Comparison of ENCODE assay signal across 17 cellular contexts in genomic region chr5:67319935-67320725, GRCh38.
"Had no signal": no experiment of that assay in that cellular context is flagged by ENCODE, and none has a peak within 500 bp of the region (broad histone marks: within the 10 kb centered on the region; RNA-seq: fewer than 3 reads in every experiment).

No MANE protein-coding gene starts in this region.

- H3K27me3 ChIP-seq: gastroesophageal sphincter, heart right ventricle, tibial nerve, uterus had no signal

- H3K36me3 ChIP-seq: gastroesophageal sphincter, heart right ventricle, tibial nerve, uterus, WERI-Rb-1 had no signal

- ATAC-seq: activated T-helper 17 cell treated with anti-CD3 and anti-CD28 coated beads, Interleukin-2, amount 50 U/mL, for 72 hours; gastroesophageal sphincter; heart right ventricle; left lobe of liver; mucosa of descending colon; naive thymus-derived CD4-positive, alpha-beta T cell had no signal

- DNase-seq: activated CD4-positive, alpha-beta T cell treated with anti-CD3 and anti-CD28 coated beads, Interleukin-2, amount 50 U/mL, for 48 hours; activated naive CD4-positive, alpha-beta T cell treated with Interleukin-2 at 50 U/mL for 16 hours; central memory CD4-positive, alpha-beta T cell; heart right ventricle; mucosa of descending colon; naive thymus-derived CD4-positive, alpha-beta T cell; stimulated activated CD4-positive, alpha-beta T cell treated with anti-CD3 and anti-CD28 coated beads, Interleukin-2, amount 100 ng/mL, for 48 hours; stimulated activated naive CD4-positive, alpha-beta T cell; T-helper 1 cell; T1000; uterus; WERI-Rb-1 had no signal

- H3K4me3 ChIP-seq: coronary artery, gastroesophageal sphincter, heart right ventricle, mucosa of descending colon, tibial nerve, uterus had no signal

- H3K27ac ChIP-seq: coronary artery, gastroesophageal sphincter, heart right ventricle, tibial nerve, uterus, WERI-Rb-1 had no signal
